In genomic region chr3:157160652-157161480, GRCh38 we compare ENCODE assay signal across 1 cellular context.
TF ChIP-seq lines count a peak whose summit lies in the region.

No MANE protein-coding gene starts in this region.

TF ChIP-seq in HEK293, 187 proteins besides CTCF, POLR2A, EP300 and RAD21 (continued from another document):
- TF ChIP-seq, protein P1, sequence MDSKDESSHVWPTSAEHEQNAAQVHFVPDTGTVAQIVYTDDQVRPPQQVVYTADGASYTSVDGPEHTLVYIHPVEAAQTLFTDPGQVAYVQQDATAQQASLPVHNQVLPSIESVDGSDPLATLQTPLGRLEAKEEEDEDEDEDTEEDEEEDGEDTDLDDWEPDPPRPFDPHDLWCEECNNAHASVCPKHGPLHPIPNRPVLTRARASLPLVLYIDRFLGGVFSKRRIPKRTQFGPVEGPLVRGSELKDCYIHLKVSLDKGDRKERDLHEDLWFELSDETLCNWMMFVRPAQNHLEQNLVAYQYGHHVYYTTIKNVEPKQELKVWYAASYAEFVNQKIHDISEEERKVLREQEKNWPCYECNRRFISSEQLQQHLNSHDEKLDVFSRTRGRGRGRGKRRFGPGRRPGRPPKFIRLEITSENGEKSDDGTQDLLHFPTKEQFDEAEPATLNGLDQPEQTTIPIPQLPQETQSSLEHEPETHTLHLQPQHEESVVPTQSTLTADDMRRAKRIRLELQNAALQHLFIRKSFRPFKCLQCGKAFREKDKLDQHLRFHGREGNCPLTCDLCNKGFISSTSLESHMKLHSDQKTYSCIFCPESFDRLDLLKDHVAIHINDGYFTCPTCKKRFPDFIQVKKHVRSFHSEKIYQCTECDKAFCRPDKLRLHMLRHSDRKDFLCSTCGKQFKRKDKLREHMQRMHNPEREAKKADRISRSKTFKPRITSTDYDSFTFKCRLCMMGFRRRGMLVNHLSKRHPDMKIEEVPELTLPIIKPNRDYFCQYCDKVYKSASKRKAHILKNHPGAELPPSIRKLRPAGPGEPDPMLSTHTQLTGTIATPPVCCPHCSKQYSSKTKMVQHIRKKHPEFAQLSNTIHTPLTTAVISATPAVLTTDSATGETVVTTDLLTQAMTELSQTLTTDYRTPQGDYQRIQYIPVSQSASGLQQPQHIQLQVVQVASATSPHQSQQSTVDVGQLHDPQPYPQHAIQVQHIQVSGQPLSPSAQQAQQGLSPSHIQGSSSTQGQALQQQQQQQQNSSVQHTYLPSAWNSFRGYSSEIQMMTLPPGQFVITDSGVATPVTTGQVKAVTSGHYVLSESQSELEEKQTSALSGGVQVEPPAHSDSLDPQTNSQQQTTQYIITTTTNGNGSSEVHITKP (tag by site-specific recombination; IDR thresholded peaks at IDR 0.05), result peak; percentile 73
- TF ChIP-seq MEIS1 (CRISPR knock-in tag; IDR thresholded peaks at IDR 0.05; ENCODE audit: borderline replicate concordance) (no peak), ZNF362 (tag by site-specific recombination; IDR thresholded peaks at IDR 0.05) (no peak), ZNF585B (tag by site-specific recombination; IDR thresholded peaks at IDR 0.05) (no peak), GFI1B (tag by site-specific recombination; IDR thresholded peaks at IDR 0.05) (peak; percentile 23; the same call in 1 of the 2 replicates), SCRT2 (tag by site-specific recombination; IDR thresholded peaks at IDR 0.05) (peak; percentile 86), PRDM1 (tag by site-specific recombination; IDR thresholded peaks at IDR 0.05) (no peak), ZNF324 (tag by site-specific recombination; IDR thresholded peaks at IDR 0.05) (no peak), ZNF354C (tag by site-specific recombination; IDR thresholded peaks at IDR 0.05; ENCODE audit: borderline replicate concordance, low read depth) (no peak), ZNF214 (tag by site-specific recombination; IDR thresholded peaks at IDR 0.05; ENCODE audit: borderline replicate concordance) (no peak), GLIS2 (tag by site-specific recombination; IDR thresholded peaks at IDR 0.05) (no peak), MZF1 (tag by site-specific recombination; IDR thresholded peaks at IDR 0.05; ENCODE audit: borderline replicate concordance) (no peak), ZNF658 (tag by site-specific recombination; IDR thresholded peaks at IDR 0.05) (no peak), ATF2 (tag by site-specific recombination; IDR thresholded peaks at IDR 0.05; ENCODE audit: low read depth) (no peak), PRDM2 (tag by site-specific recombination; IDR thresholded peaks at IDR 0.05; ENCODE audit: borderline replicate concordance) (no peak), ZNF404 (tag by site-specific recombination; IDR thresholded peaks at IDR 0.05) (no peak), TCF7L2 (IDR thresholded peaks at IDR 0.05; ENCODE audit: borderline replicate concordance, low read depth, low read length) (no peak), ZNF664 (tag by site-specific recombination; IDR thresholded peaks at IDR 0.05) (no peak), ZNF37A (tag by site-specific recombination; IDR thresholded peaks at IDR 0.05) (no peak), ZNF10 (tag by site-specific recombination; IDR thresholded peaks at IDR 0.05) (no peak), ZSCAN23 (tag by site-specific recombination; IDR thresholded peaks at IDR 0.05) (no peak), ZNF830 (tag by site-specific recombination; IDR thresholded peaks at IDR 0.05; ENCODE audit: low read depth) (no peak), ZBTB17 (tag by site-specific recombination; IDR thresholded peaks at IDR 0.05) (no peak), PRDM6 (tag by site-specific recombination; IDR thresholded peaks at IDR 0.05) (peak; percentile 24; the same call in 1 of the 2 replicates), ZNF24 (tag by site-specific recombination; IDR thresholded peaks at IDR 0.05) (no peak), ZNF248 (tag by site-specific recombination; IDR thresholded peaks at IDR 0.05) (no peak), KLF17 (tag by site-specific recombination; IDR thresholded peaks at IDR 0.05) (no peak), SCRT1 (tag by site-specific recombination; IDR thresholded peaks at IDR 0.05; ENCODE audit: borderline replicate concordance) (peak; percentile 60), ZNF510 (tag by site-specific recombination; IDR thresholded peaks at IDR 0.05; ENCODE audit: insufficient replicate concordance) (no peak), ZNF785 (tag by site-specific recombination; IDR thresholded peaks at IDR 0.05) (no peak)
- TF ChIP-seq, protein P2, sequence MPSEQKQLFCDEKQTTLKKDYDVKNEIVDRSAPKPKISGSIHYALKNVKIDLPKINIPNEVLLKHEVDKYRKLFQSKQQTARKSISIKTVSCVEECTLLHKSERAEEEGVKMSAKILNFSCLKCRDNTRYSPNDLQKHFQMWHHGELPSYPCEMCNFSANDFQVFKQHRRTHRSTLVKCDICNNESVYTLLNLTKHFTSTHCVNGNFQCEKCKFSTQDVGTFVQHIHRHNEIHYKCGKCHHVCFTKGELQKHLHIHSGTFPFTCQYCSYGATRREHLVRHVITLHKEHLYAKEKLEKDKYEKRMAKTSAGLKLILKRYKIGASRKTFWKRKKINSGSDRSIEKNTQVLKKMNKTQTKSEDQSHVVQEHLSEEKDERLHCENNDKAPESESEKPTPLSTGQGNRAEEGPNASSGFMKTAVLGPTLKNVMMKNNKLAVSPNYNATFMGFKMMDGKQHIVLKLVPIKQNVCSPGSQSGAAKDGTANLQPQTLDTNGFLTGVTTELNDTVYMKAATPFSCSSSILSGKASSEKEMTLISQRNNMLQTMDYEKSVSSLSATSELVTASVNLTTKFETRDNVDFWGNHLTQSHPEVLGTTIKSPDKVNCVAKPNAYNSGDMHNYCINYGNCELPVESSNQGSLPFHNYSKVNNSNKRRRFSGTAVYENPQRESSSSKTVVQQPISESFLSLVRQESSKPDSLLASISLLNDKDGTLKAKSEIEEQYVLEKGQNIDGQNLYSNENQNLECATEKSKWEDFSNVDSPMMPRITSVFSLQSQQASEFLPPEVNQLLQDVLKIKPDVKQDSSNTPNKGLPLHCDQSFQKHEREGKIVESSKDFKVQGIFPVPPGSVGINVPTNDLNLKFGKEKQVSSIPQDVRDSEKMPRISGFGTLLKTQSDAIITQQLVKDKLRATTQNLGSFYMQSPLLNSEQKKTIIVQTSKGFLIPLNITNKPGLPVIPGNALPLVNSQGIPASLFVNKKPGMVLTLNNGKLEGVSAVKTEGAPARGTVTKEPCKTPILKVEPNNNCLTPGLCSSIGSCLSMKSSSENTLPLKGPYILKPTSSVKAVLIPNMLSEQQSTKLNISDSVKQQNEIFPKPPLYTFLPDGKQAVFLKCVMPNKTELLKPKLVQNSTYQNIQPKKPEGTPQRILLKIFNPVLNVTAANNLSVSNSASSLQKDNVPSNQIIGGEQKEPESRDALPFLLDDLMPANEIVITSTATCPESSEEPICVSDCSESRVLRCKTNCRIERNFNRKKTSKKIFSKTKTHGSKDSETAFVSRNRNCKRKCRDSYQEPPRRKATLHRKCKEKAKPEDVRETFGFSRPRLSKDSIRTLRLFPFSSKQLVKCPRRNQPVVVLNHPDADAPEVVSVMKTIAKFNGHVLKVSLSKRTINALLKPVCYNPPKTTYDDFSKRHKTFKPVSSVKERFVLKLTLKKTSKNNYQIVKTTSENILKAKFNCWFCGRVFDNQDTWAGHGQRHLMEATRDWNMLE (tag by site-specific recombination; conservative IDR thresholded peaks at IDR 0.05; ENCODE audit: low read depth), result no peak
- TF ChIP-seq, protein P3, sequence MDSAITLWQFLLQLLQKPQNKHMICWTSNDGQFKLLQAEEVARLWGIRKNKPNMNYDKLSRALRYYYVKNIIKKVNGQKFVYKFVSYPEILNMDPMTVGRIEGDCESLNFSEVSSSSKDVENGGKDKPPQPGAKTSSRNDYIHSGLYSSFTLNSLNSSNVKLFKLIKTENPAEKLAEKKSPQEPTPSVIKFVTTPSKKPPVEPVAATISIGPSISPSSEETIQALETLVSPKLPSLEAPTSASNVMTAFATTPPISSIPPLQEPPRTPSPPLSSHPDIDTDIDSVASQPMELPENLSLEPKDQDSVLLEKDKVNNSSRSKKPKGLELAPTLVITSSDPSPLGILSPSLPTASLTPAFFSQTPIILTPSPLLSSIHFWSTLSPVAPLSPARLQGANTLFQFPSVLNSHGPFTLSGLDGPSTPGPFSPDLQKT (IDR thresholded peaks at IDR 0.05; ENCODE audit: borderline replicate concordance, low read depth, low read length), result no peak
- TF ChIP-seq, protein P4, sequence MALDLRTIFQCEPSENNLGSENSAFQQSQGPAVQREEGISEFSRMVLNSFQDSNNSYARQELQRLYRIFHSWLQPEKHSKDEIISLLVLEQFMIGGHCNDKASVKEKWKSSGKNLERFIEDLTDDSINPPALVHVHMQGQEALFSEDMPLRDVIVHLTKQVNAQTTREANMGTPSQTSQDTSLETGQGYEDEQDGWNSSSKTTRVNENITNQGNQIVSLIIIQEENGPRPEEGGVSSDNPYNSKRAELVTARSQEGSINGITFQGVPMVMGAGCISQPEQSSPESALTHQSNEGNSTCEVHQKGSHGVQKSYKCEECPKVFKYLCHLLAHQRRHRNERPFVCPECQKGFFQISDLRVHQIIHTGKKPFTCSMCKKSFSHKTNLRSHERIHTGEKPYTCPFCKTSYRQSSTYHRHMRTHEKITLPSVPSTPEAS (tag by site-specific recombination; IDR thresholded peaks at IDR 0.05), result no peak
